In the genomic region with DNA sequence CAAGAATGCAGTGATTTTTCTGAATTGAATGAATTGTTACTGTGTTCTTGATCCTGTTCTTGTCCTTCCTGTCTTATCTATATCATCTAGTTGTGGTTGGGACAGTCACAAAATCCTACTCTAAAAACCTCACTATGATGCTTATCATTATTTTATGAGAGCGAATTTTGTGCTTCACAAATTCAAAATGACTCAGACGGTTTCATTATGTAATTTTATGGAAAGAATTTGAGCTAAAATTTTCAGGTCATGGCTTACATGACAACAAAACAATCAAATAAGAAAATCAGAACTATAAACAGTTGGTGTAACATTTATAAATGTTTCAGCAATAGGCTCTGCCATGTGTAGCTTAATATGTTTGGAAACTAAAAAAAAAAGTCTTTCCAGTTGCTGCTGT, we compare ENCODE assay signal across 1 cellular context.
TF ChIP-seq lines count a peak whose summit lies in the region.

No MANE protein-coding gene starts in this region.

TF ChIP-seq in GM23338, 12 proteins besides CTCF, POLR2A, EP300 and RAD21 (continued from another document):
- TF ChIP-seq REST (IDR thresholded peaks at IDR 0.05; ENCODE audit: unreplicated experiment), result no peak
- TF ChIP-seq CREB1 (CRISPR knock-in tag; IDR thresholded peaks at IDR 0.05; ENCODE audit: low read depth), result no peak
